ENCODE assay signal across 24 cellular contexts in the genomic region with DNA sequence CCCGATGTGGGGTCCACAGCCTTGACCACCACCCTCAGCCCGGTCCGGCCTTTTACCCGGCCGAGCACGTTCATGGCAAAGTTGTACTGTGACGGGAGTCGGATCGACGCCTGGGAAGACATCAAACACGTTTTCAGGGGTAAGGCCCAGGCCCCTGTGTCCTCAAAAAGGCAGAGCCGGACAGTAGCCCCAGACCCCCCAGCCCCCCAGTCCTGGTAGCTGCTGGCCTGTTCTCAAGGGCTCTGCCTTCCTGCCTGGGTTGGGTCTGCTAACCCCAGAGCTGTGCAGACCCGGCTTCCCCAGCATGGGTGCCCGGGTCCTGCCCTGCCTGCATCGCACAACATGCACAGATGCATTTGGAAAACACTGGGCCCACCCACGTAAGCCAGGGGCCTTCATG.
"Had no signal": no experiment of that assay in that cellular context is flagged by ENCODE, and none has a peak within 500 bp of the region (broad histone marks: within the 10 kb centered on the region; RNA-seq: fewer than 3 reads in every experiment).

No MANE protein-coding gene starts in this region.

- H3K36me3 Mint-ChIP-seq: mesothelial cell of epicardium had no signal

- ATAC-seq: activated CD8-positive, alpha-beta memory T cell treated with anti-CD3 and anti-CD28 coated beads, Interleukin-2, amount 10 ng/mL, durations not matched to agents 7 days and 5 days; esophagus mucosa; gastrocnemius medialis; left lobe of liver; natural killer cell treated with Interleukin-12 subunit alpha and Interleukin-12 subunit beta and Interleukin-15 and Interleukin-18, amount 100 ng/mL, for 72 hours; sciatic nerve; stimulated activated naive B cell treated with anti-CD40 and anti-IgM and Interleukin-4, amounts not matched to agents 10 μg/mL and 1 μg/mL and 100 μg/mL, for 72 hours had no signal

- H3K4me2 ChIP-seq: smooth muscle cell had no signal

- DNase-seq: activated CD4-positive, alpha-beta T cell treated with anti-CD3 and anti-CD28 coated beads for 1 hour; activated CD4-positive, alpha-beta T cell treated with anti-CD3 and anti-CD28 coated beads, Interleukin-2, amount 50 U/mL, for 4 hours; activated CD8-positive, alpha-beta memory T cell treated with anti-CD3 and anti-CD28 coated beads, Interleukin-2, amount 10 ng/mL, durations not matched to agents 7 days and 5 days; activated naive CD4-positive, alpha-beta T cell treated with Interleukin-2 at 50 U/mL for 16 hours; effector CD8-positive, alpha-beta T cell; gastrocnemius medialis; head of caudate nucleus; kidney; stimulated activated CD4-positive, alpha-beta T cell treated with anti-CD3 and anti-CD28 coated beads, Interleukin-4, amount 100 ng/mL, for 4 hours; stimulated activated naive B cell treated with anti-CD40 and anti-IgM and Interleukin-4, amounts not matched to agents 10 μg/mL and 1 μg/mL and 100 μg/mL, for 72 hours; T-helper 2 cell; upper lobe of left lung had no signal

- H3K27me3 ChIP-seq: ascending aorta, gastrocnemius medialis, upper lobe of left lung had no signal

- H3K4me1 ChIP-seq: ascending aorta, upper lobe of left lung had no signal

- H3K4me3 Mint-ChIP-seq: activated CD8-positive, alpha-beta memory T cell treated with anti-CD3 and anti-CD28 coated beads, Interleukin-2, amount 10 ng/mL, durations not matched to agents 7 days and 5 days; dendritic cell treated with granulocyte-macrophage colony-stimulating factor and Interleukin-4, amounts not matched to agents 40 ng/mL and 50 ng/mL, for 4 days; mesothelial cell of epicardium; natural killer cell treated with Interleukin-12 subunit alpha and Interleukin-12 subunit beta and Interleukin-15 and Interleukin-18, amount 100 ng/mL, for 72 hours; stimulated activated naive B cell treated with anti-CD40 and anti-IgM and Interleukin-4, amounts not matched to agents 10 μg/mL and 1 μg/mL and 100 μg/mL, for 72 hours had no signal

- H3K4me1 Mint-ChIP-seq: activated CD8-positive, alpha-beta memory T cell treated with anti-CD3 and anti-CD28 coated beads, Interleukin-2, amount 10 ng/mL, durations not matched to agents 7 days and 5 days; mesothelial cell of epicardium had no signal

- H3K27ac ChIP-seq: ascending aorta, gastrocnemius medialis, thoracic aorta, upper lobe of left lung, VCaP had no signal

- H3K9me3 Mint-ChIP-seq: activated T-helper 2 cell treated with anti-CD3 and anti-CD28 coated beads, Interferon-gamma antibody, Interleukin-2, Interleukin-4, amounts not matched to agents 10 μg/mL and 5 μg/mL and 100 μg/mL, durations not matched to agents 14 hours and 24 hours and 36 hours; dendritic cell treated with granulocyte-macrophage colony-stimulating factor and Interleukin-4, amounts not matched to agents 40 ng/mL and 50 ng/mL, for 4 days; mesothelial cell of epicardium; natural killer cell treated with Interleukin-12 subunit alpha and Interleukin-12 subunit beta and Interleukin-15 and Interleukin-18, amount 100 ng/mL, for 72 hours; stimulated activated naive B cell treated with anti-CD40 and anti-IgM and Interleukin-4, amounts not matched to agents 10 μg/mL and 1 μg/mL and 100 μg/mL, for 72 hours had no signal

- H3K36me3 ChIP-seq: ascending aorta, gastrocnemius medialis, thoracic aorta had no signal

- H3K27me3 Mint-ChIP-seq: activated CD8-positive, alpha-beta memory T cell treated with anti-CD3 and anti-CD28 coated beads, Interleukin-2, amount 10 ng/mL, durations not matched to agents 7 days and 5 days; dendritic cell treated with granulocyte-macrophage colony-stimulating factor and Interleukin-4, amounts not matched to agents 40 ng/mL and 50 ng/mL, for 4 days; natural killer cell treated with Interleukin-12 subunit alpha and Interleukin-12 subunit beta and Interleukin-15 and Interleukin-18, amount 100 ng/mL, for 72 hours; stimulated activated naive B cell treated with anti-CD40 and anti-IgM and Interleukin-4, amounts not matched to agents 10 μg/mL and 1 μg/mL and 100 μg/mL, for 72 hours had no signal

- H3K27ac Mint-ChIP-seq: activated CD8-positive, alpha-beta memory T cell treated with anti-CD3 and anti-CD28 coated beads, Interleukin-2, amount 10 ng/mL, durations not matched to agents 7 days and 5 days; dendritic cell treated with granulocyte-macrophage colony-stimulating factor and Interleukin-4, amounts not matched to agents 40 ng/mL and 50 ng/mL, for 4 days; mesothelial cell of epicardium had no signal

- H3K9me3 ChIP-seq: ascending aorta, gastrocnemius medialis, thoracic aorta, upper lobe of left lung had no signal

- H3K4me3 ChIP-seq: ascending aorta, gastrocnemius medialis, lung, smooth muscle cell, thoracic aorta, upper lobe of left lung had no signal
